ENCODE assay signal across 1 cellular context in genomic region chr7:140176811-140177702, GRCh38.
TF ChIP-seq lines count a peak whose summit lies in the region.

A gene with protein sequence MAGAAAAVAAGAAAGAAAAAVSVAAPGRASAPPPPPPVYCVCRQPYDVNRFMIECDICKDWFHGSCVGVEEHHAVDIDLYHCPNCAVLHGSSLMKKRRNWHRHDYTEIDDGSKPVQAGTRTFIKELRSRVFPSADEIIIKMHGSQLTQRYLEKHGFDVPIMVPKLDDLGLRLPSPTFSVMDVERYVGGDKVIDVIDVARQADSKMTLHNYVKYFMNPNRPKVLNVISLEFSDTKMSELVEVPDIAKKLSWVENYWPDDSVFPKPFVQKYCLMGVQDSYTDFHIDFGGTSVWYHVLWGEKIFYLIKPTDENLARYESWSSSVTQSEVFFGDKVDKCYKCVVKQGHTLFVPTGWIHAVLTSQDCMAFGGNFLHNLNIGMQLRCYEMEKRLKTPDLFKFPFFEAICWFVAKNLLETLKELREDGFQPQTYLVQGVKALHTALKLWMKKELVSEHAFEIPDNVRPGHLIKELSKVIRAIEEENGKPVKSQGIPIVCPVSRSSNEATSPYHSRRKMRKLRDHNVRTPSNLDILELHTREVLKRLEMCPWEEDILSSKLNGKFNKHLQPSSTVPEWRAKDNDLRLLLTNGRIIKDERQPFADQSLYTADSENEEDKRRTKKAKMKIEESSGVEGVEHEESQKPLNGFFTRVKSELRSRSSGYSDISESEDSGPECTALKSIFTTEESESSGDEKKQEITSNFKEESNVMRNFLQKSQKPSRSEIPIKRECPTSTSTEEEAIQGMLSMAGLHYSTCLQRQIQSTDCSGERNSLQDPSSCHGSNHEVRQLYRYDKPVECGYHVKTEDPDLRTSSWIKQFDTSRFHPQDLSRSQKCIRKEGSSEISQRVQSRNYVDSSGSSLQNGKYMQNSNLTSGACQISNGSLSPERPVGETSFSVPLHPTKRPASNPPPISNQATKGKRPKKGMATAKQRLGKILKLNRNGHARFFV (minus strand): TSS chr7:140176983. CDS start chr7:140176937, 46 bp downstream.

TF ChIP-seq in HEK293, 187 proteins besides CTCF, POLR2A, EP300 and RAD21 (continued from another document and continues in another):
- TF ChIP-seq ZNF157 (tag by site-specific recombination; IDR thresholded peaks at IDR 0.05): no peak
- TF ChIP-seq ZNF169 (tag by site-specific recombination; IDR thresholded peaks at IDR 0.05): no peak
- no peak for TF ChIP-seq ZNF433 (tag by site-specific recombination; IDR thresholded peaks at IDR 0.05; ENCODE audit: low read depth)
- TF ChIP-seq, protein P1, sequence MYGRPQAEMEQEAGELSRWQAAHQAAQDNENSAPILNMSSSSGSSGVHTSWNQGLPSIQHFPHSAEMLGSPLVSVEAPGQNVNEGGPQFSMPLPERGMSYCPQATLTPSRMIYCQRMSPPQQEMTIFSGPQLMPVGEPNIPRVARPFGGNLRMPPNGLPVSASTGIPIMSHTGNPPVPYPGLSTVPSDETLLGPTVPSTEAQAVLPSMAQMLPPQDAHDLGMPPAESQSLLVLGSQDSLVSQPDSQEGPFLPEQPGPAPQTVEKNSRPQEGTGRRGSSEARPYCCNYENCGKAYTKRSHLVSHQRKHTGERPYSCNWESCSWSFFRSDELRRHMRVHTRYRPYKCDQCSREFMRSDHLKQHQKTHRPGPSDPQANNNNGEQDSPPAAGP (tag by site-specific recombination; IDR thresholded peaks at IDR 0.05): peak; percentile 26
- TF ChIP-seq, protein P2, sequence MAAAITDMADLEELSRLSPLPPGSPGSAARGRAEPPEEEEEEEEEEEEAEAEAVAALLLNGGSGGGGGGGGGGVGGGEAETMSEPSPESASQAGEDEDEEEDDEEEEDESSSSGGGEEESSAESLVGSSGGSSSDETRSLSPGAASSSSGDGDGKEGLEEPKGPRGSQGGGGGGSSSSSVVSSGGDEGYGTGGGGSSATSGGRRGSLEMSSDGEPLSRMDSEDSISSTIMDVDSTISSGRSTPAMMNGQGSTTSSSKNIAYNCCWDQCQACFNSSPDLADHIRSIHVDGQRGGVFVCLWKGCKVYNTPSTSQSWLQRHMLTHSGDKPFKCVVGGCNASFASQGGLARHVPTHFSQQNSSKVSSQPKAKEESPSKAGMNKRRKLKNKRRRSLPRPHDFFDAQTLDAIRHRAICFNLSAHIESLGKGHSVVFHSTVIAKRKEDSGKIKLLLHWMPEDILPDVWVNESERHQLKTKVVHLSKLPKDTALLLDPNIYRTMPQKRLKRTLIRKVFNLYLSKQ (tag by site-specific recombination; IDR thresholded peaks at IDR 0.05; ENCODE audit: borderline replicate concordance): no peak
- TF ChIP-seq ZNF324 (tag by site-specific recombination; IDR thresholded peaks at IDR 0.05): peak; percentile 50; the same call in 1 of the 2 replicates
- no peak for TF ChIP-seq ZNF514 (tag by site-specific recombination; IDR thresholded peaks at IDR 0.05)
- TF ChIP-seq ZBTB21 (tag by site-specific recombination; IDR thresholded peaks at IDR 0.05): no peak
- TF ChIP-seq GLI4 (tag by site-specific recombination; IDR thresholded peaks at IDR 0.05): no peak
- no peak for TF ChIP-seq ATF2 (tag by site-specific recombination; IDR thresholded peaks at IDR 0.05; ENCODE audit: low read depth)
- no peak for TF ChIP-seq PRDM6 (tag by site-specific recombination; IDR thresholded peaks at IDR 0.05)
- peak; percentile 95 for TF ChIP-seq ZBTB26 (tag by site-specific recombination; optimal IDR thresholded peaks at IDR 0.05)
- no peak for TF ChIP-seq ZBTB1 (tag by site-specific recombination; IDR thresholded peaks at IDR 0.05)
- TF ChIP-seq ZSCAN4 (tag by site-specific recombination; IDR thresholded peaks at IDR 0.05): 0 out of 2 replicates have a peak, but pooled peaks have one; percentile 20
- no peak for TF ChIP-seq YY2 (tag by site-specific recombination; IDR thresholded peaks at IDR 0.05)
- no peak for TF ChIP-seq WT1 (tag by site-specific recombination; IDR thresholded peaks at IDR 0.05)
- TF ChIP-seq ZNF223 (tag by site-specific recombination; IDR thresholded peaks at IDR 0.05): no peak
- TF ChIP-seq SP2 (tag by site-specific recombination; IDR thresholded peaks at IDR 0.05): peak; percentile 57
- TF ChIP-seq ZNF221 (tag by site-specific recombination; IDR thresholded peaks at IDR 0.05; ENCODE audit: borderline replicate concordance): no peak
- TF ChIP-seq ZBTB17 (tag by site-specific recombination; IDR thresholded peaks at IDR 0.05): peak; percentile 97
- no peak for TF ChIP-seq ZNF571 (tag by site-specific recombination; IDR thresholded peaks at IDR 0.05)
- TF ChIP-seq ZFP41 (tag by site-specific recombination; IDR thresholded peaks at IDR 0.05; ENCODE audit: borderline replicate concordance): no peak
- TF ChIP-seq SP3 (tag by site-specific recombination; IDR thresholded peaks at IDR 0.05): no peak; the same call in none of the 2 replicates
- TF ChIP-seq ZNF48 (tag by site-specific recombination; IDR thresholded peaks at IDR 0.05): no peak
- no peak for TF ChIP-seq ZNF292 (tag by site-specific recombination; IDR thresholded peaks at IDR 0.05; ENCODE audit: borderline replicate concordance, low read depth)
- no peak; the same call in 1 of the 2 replicates for TF ChIP-seq ZNF121 (tag by site-specific recombination; IDR thresholded peaks at IDR 0.05)
- TF ChIP-seq ZBTB7A (tag by site-specific recombination; IDR thresholded peaks at IDR 0.05; ENCODE audit: low read depth): no peak
- TF ChIP-seq OSR2 (tag by site-specific recombination; IDR thresholded peaks at IDR 0.05): peak; percentile 35; the same call in 1 of the 2 replicates
- TF ChIP-seq KLF7 (tag by site-specific recombination; IDR thresholded peaks at IDR 0.05; ENCODE audit: borderline replicate concordance): no peak
- no peak for TF ChIP-seq REPIN1 (tag by site-specific recombination; IDR thresholded peaks at IDR 0.05; ENCODE audit: low read depth)
- TF ChIP-seq ZNF112 (tag by site-specific recombination; IDR thresholded peaks at IDR 0.05): no peak
- TF ChIP-seq, protein P3, sequence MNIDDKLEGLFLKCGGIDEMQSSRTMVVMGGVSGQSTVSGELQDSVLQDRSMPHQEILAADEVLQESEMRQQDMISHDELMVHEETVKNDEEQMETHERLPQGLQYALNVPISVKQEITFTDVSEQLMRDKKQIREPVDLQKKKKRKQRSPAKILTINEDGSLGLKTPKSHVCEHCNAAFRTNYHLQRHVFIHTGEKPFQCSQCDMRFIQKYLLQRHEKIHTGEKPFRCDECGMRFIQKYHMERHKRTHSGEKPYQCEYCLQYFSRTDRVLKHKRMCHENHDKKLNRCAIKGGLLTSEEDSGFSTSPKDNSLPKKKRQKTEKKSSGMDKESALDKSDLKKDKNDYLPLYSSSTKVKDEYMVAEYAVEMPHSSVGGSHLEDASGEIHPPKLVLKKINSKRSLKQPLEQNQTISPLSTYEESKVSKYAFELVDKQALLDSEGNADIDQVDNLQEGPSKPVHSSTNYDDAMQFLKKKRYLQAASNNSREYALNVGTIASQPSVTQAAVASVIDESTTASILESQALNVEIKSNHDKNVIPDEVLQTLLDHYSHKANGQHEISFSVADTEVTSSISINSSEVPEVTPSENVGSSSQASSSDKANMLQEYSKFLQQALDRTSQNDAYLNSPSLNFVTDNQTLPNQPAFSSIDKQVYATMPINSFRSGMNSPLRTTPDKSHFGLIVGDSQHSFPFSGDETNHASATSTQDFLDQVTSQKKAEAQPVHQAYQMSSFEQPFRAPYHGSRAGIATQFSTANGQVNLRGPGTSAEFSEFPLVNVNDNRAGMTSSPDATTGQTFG (tag by site-specific recombination; IDR thresholded peaks at IDR 0.05; ENCODE audit: borderline replicate concordance): no peak
- peak; percentile 83 for TF ChIP-seq ZBTB8A (tag by site-specific recombination; IDR thresholded peaks at IDR 0.05)
- peak; percentile 53; the same call in 1 of the 2 replicates for TF ChIP-seq ZFP37 (tag by site-specific recombination; IDR thresholded peaks at IDR 0.05)
- TF ChIP-seq BCL11A (tag by site-specific recombination; IDR thresholded peaks at IDR 0.05; ENCODE audit: low read depth): no peak
- TF ChIP-seq ZNF354C (tag by site-specific recombination; IDR thresholded peaks at IDR 0.05; ENCODE audit: borderline replicate concordance, low read depth): no peak
- peak; percentile 58; the same call in 1 of the 2 replicates for TF ChIP-seq ZIC2 (tag by site-specific recombination; IDR thresholded peaks at IDR 0.05)
- no peak for TF ChIP-seq SCRT1 (tag by site-specific recombination; IDR thresholded peaks at IDR 0.05; ENCODE audit: borderline replicate concordance)
- peak; percentile 65; the same call in 1 of the 2 replicates for TF ChIP-seq ZNF391 (tag by site-specific recombination; IDR thresholded peaks at IDR 0.05; ENCODE audit: borderline replicate concordance, low read depth)
- TF ChIP-seq GLIS2 (tag by site-specific recombination; IDR thresholded peaks at IDR 0.05): peak; percentile 64; the same call in 1 of the 2 replicates
- TF ChIP-seq ZNF350 (tag by site-specific recombination; IDR thresholded peaks at IDR 0.05): no peak
- peak; percentile 64 for TF ChIP-seq GLIS1 (tag by site-specific recombination; IDR thresholded peaks at IDR 0.05)
- no peak for TF ChIP-seq RBAK (tag by site-specific recombination; IDR thresholded peaks at IDR 0.05)
- TF ChIP-seq ZNF560 (tag by site-specific recombination; IDR thresholded peaks at IDR 0.05; ENCODE audit: borderline replicate concordance): no peak
- no peak for TF ChIP-seq ZNF114 (tag by site-specific recombination; IDR thresholded peaks at IDR 0.05)
- peak; percentile 58 for TF ChIP-seq KLF9 (tag by site-specific recombination; IDR thresholded peaks at IDR 0.05; ENCODE audit: low read depth)
- 0 out of 2 replicates have a peak, but pooled peaks have one; percentile 17 for TF ChIP-seq ZNF843 (tag by site-specific recombination; IDR thresholded peaks at IDR 0.05)
- no peak for TF ChIP-seq OVOL3 (tag by site-specific recombination; IDR thresholded peaks at IDR 0.05)
- no peak for TF ChIP-seq ZNF580 (tag by site-specific recombination; IDR thresholded peaks at IDR 0.05)
- TF ChIP-seq ZNF138 (tag by site-specific recombination; IDR thresholded peaks at IDR 0.05; ENCODE audit: borderline replicate concordance): no peak
- TF ChIP-seq, protein P4, sequence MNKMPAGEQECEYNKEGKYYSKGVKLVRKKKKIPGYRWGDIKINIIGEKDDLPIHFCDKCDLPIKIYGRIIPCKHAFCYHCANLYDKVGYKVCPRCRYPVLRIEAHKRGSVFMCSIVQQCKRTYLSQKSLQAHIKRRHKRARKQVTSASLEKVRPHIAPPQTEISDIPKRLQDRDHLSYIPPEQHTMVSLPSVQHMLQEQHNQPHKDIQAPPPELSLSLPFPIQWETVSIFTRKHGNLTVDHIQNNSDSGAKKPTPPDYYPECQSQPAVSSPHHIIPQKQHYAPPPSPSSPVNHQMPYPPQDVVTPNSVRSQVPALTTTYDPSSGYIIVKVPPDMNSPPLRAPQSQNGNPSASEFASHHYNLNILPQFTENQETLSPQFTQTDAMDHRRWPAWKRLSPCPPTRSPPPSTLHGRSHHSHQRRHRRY (tag by site-specific recombination; IDR thresholded peaks at IDR 0.05): no peak
- peak; percentile 96 for TF ChIP-seq ZEB2 (tag by site-specific recombination; IDR thresholded peaks at IDR 0.05)
